Comparison of ENCODE assay signal across 8 cellular contexts in the genomic region with DNA sequence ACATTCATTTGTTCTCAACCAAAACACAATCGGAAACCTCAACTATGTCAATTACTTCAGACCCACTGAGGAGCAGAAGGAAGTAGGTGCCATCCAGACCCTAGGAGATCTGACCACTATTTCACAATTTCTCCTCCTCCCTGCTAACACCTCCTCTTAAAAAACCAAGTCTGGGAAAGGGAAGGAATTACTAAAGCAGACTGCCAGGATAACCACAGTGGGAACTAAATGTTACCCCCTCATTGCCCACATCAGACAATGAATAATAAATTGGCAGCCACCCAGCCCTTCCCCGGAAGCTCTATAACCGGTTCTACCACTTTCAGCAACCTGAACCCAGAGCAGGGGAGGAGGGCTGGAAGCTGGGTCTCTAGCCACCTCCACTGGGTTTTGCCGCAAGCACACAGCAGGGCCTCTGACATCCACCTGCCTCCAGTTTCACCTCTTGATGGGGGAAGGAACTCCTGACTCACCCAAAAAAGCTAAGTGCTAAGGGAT. TPM values are rescaled to one million over a fixed set of nuclear protein-coding genes. Genes with fewer than 3 reads are reported as not detected.
A peak's percentile ranks its signal among the peaks of the same experiment; 100 is the strongest.
DNase-seq lines count a peak whose midpoint lies in the region; ATAC-seq and TF ChIP-seq lines count a peak whose summit lies in the region.

No MANE protein-coding gene starts in this region.

- intact Hi-C loops in PC-3 (cut with micrococcal nuclease) = loop anchor here (1.0 to 5.0 kb wide), 3 partner anchors 70 to 195 kb away; partner anchors contain the start of genes KNL1 and VPS18
- intact Hi-C loops in activated naive CD4-positive, alpha-beta T cell treated with anti-CD3 and anti-CD28 coated beads for 36 hours (cut with micrococcal nuclease) = loop anchor here (1.0 to 5.0 kb wide), 4 partner anchors 20 to 193 kb away; partner anchors contain the start of genes DNAJC17, KNL1, RAD51 and VPS18

- H2AFZ ChIP-seq in PC-3 (ENCODE audit: low read length) = no peak overlapping the region

- peak overlapping the region; percentile 29 for H3K4me3 ChIP-seq in PC-3 (ENCODE audit: low read length)

- H3K4me1 Mint-ChIP-seq in activated naive CD4-positive, alpha-beta T cell treated with anti-CD3 and anti-CD28 coated beads for 36 hours (ENCODE audit: low read depth) = peaks cover 33% of the 10 kb centered on the region

- peaks cover 12% of the 10 kb centered on the region for H3F3A ChIP-seq in PC-3 (ENCODE audit: low read length, unreplicated experiment)

- H3K9me3 Mint-ChIP-seq in activated naive CD4-positive, alpha-beta T cell treated with anti-CD3 and anti-CD28 coated beads for 36 hours = no peaks in the 10 kb centered on the region

- H3K9ac ChIP-seq in PC-3 (ENCODE audit: low read length) = peak overlapping the region; percentile 61

- no peak overlapping the region for H3K4me3 Mint-ChIP-seq in activated naive CD4-positive, alpha-beta T cell treated with anti-CD3 and anti-CD28 coated beads for 36 hours

- peak overlapping the region; percentile 94 for H3K27ac ChIP-seq in PC-3 (ENCODE audit: low read length)

- H3K4me1 ChIP-seq in PC-3 (ENCODE audit: insufficient read depth, low read length) = peaks cover 52% of the 10 kb centered on the region

- POLR2A ChIA-PET in PC-3 (lab: Charles Lee; ENCODE audit: unreplicated experiment) = interaction anchor here (0.6 kb wide), 1 partner anchor 38 kb away, joined by 5 read pairs; no protein-coding TSS in a partner anchor

- H3K27ac Mint-ChIP-seq in activated naive CD4-positive, alpha-beta T cell treated with anti-CD3 and anti-CD28 coated beads for 36 hours = peak overlapping the region; percentile 50

- peaks cover 61% of the 10 kb centered on the region for H3K79me2 ChIP-seq in PC-3 (ENCODE audit: low read length)

- H3K36me3 Mint-ChIP-seq in activated naive CD4-positive, alpha-beta T cell treated with anti-CD3 and anti-CD28 coated beads for 36 hours (ENCODE audit: low read depth) = peaks cover 3% of the 10 kb centered on the region

- TF ChIP-seq CTCF in PC-3 (conservative IDR thresholded peaks at IDR 0.05; ENCODE audit: low read depth, low read length) = no peak

- no peaks in the 10 kb centered on the region for H3K27me3 ChIP-seq in PC-3 (ENCODE audit: low read length)

- no peaks in the 10 kb centered on the region for H3K9me3 ChIP-seq in PC-3 (ENCODE audit: low read length)

- peak overlapping the region; percentile 72 for H3K4me2 ChIP-seq in PC-3 (ENCODE audit: low read length)

- ATAC-seq in PC-3 (peak; percentile 72), GM21515 (IDR thresholded peaks at IDR 0.05; ENCODE audit: unreplicated experiment) (no peak), HG03039 (IDR thresholded peaks at IDR 0.05; ENCODE audit: unreplicated experiment) (no peak)

- H3K9me2 ChIP-seq in PC-3 (replicated peaks; ENCODE audit: low read length) = no peaks in the 10 kb centered on the region

- peak; percentile 98 for DNase-seq in HT1080 (ENCODE audit: low read depth)
- peak; percentile 98 for DNase-seq in PC-3
- peak; percentile 83 for DNase-seq in activated naive CD4-positive, alpha-beta T cell treated with anti-CD3 and anti-CD28 coated beads for 36 hours
- peak; percentile 86 for DNase-seq in kidney glomerular epithelial cell (lab: John Stamatoyannopoulos, UW)
- peak; percentile 67 to 71 for DNase-seq in stimulated activated CD8-positive, alpha-beta memory T cell treated with anti-CD3 and anti-CD28 coated beads, Interleukin-7, amount 100 ng/mL, for 4 hours (ENCODE audit: low read depth in 2 of 2)
- DNase-seq in globus pallidus (ENCODE audit: low spot score) = no peak

- H3K27me3 Mint-ChIP-seq in activated naive CD4-positive, alpha-beta T cell treated with anti-CD3 and anti-CD28 coated beads for 36 hours (ENCODE audit: low read depth) = no peaks in the 10 kb centered on the region

- H3K36me3 ChIP-seq in PC-3 (ENCODE audit: low read depth, low read length) = no peaks in the 10 kb centered on the region

- H4K20me1 ChIP-seq in PC-3 (ENCODE audit: low read length) = no peaks in the 10 kb centered on the region

- BruUV-seq in PC-3 (replicated peaks; lab: Mats Ljungman, UMichigan) = no TSS peak

- CTCF ChIA-PET in PC-3 (lab: Charles Lee) = interaction anchor here (0.8 to 1.4 kb wide), 4 partner anchors 57 to 104 kb away, joined by 3 to 7 read pairs (median 4); partner anchors contain the start of gene SPINT1
- CTCF ChIA-PET in activated naive CD4-positive, alpha-beta T cell treated with anti-CD3 and anti-CD28 coated beads for 36 hours (lab: Charles Lee) = interaction anchor here (0.6 to 2.1 kb wide), 7 partner anchors 16 to 107 kb away, joined by 3 to 7 read pairs (median 3); no protein-coding TSS in a partner anchor

RNA-seq across cellular contexts. Expression of gene C15orf62, which starts 17.6 kb away (rescaled TPM):
- total RNA-seq in HT1080 (2014; rRNA removed; shearing (Covaris generic)) = 0.16 and 0.27 TPM in 2 replicates
- polyA plus RNA-seq in HT1080 (2015; cell fraction: cytosol; rRNA removed) = 0.03 and 0.06 TPM in 2 replicates
- polyA plus RNA-seq in HT1080 (2015; cell fraction: nucleus; rRNA removed) = 0.19 and 0.29 TPM in 2 replicates
- 0.63 and 1.5 TPM in 2 replicates for total RNA-seq in PC-3 (2014; rRNA removed)
- total RNA-seq in activated naive CD4-positive, alpha-beta T cell treated with anti-CD3 and anti-CD28 coated beads for 36 hours = under 1 TPM; 0.10 to 0.33 TPM

RNA-seq across cellular contexts. Expression of gene ZFYVE19, which starts 19.5 kb away (rescaled TPM):
- 18.4 and 22.3 TPM in 2 replicates for total RNA-seq in HT1080 (2014; rRNA removed; shearing (Covaris generic))
- polyA plus RNA-seq in HT1080 (2015; cell fraction: cytosol; rRNA removed) = 15.1 and 17.4 TPM in 2 replicates
- polyA plus RNA-seq in HT1080 (2015; cell fraction: nucleus; rRNA removed) = 34.4 and 43.4 TPM in 2 replicates
- 32.3 and 39.6 TPM in 2 replicates for total RNA-seq in PC-3 (2014; rRNA removed)
- total RNA-seq in activated naive CD4-positive, alpha-beta T cell treated with anti-CD3 and anti-CD28 coated beads for 36 hours = 10 to 100 TPM; 15.4 to 17.0 TPM

RNA-seq across cellular contexts. Expression of gene DNAJC17, which starts 19.9 kb away (rescaled TPM):
- 28.0 and 40.7 TPM in 2 replicates for total RNA-seq in HT1080 (2014; rRNA removed; shearing (Covaris generic))
- 24.7 and 42.0 TPM in 2 replicates for polyA plus RNA-seq in HT1080 (2015; cell fraction: cytosol; rRNA removed)
- 36.4 and 49.2 TPM in 2 replicates for polyA plus RNA-seq in HT1080 (2015; cell fraction: nucleus; rRNA removed)
- total RNA-seq in PC-3 (2014; rRNA removed) = 51.2 and 53.3 TPM in 2 replicates
- total RNA-seq in activated naive CD4-positive, alpha-beta T cell treated with anti-CD3 and anti-CD28 coated beads for 36 hours = 10 to 100 TPM; 25.9 to 28.1 TPM

RNA-seq across cellular contexts. Expression of gene GCHFR, which starts 23.5 kb away (rescaled TPM):
- total RNA-seq in HT1080 (2014; rRNA removed; shearing (Covaris generic)) = 0.51 TPM in 1 of 2 replicates, not detected in the other
- polyA plus RNA-seq in HT1080 (2015; cell fraction: cytosol; rRNA removed) = 0.18 TPM in 1 of 2 replicates, not detected in the other
- polyA plus RNA-seq in HT1080 (2015; cell fraction: nucleus; rRNA removed) = not detected in 2 replicates
- total RNA-seq in PC-3 (2014; rRNA removed) = 58.9 and 65.8 TPM in 2 replicates
- 10 to 100 TPM; 28.1 to 32.7 TPM for total RNA-seq in activated naive CD4-positive, alpha-beta T cell treated with anti-CD3 and anti-CD28 coated beads for 36 hours

RNA-seq across cellular contexts. Expression of gene RMDN3, which starts 32.3 kb away (rescaled TPM):
- total RNA-seq in HT1080 (2014; rRNA removed; shearing (Covaris generic)) = 12.9 and 26.9 TPM in 2 replicates
- polyA plus RNA-seq in HT1080 (2015; cell fraction: cytosol; rRNA removed) = 28.6 and 29.6 TPM in 2 replicates
- 22.5 and 27.0 TPM in 2 replicates for polyA plus RNA-seq in HT1080 (2015; cell fraction: nucleus; rRNA removed)
- 21.4 and 34.0 TPM in 2 replicates for total RNA-seq in PC-3 (2014; rRNA removed)
- total RNA-seq in activated naive CD4-positive, alpha-beta T cell treated with anti-CD3 and anti-CD28 coated beads for 36 hours = 10 to 100 TPM; 17.8 to 19.2 TPM
